22 cellular contexts compared by ENCODE assay signal in the genomic region with DNA sequence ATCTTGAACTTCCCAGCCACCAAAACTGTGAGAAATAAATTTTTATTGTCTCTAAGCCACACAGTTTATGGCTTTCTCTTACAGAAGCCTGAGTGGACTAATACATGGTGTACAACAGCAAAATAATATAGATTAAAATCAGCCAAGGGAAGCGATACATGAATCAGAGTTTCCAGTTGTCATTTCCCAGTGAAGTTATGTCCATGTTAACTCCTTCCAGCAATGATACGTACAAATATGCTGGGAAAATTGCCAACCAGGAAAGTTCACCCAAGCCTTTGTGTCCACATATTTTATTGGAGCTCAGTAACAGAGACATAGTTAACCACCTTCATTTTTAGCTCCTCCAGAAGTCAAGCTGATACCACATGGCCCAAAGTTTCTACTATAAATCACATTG.
DNase-seq lines count a peak whose midpoint lies in the region; ATAC-seq and TF ChIP-seq lines count a peak whose summit lies in the region.
"Had no signal": no experiment of that assay in that cellular context is flagged by ENCODE, and none has a peak within 500 bp of the region (broad histone marks: within the 10 kb centered on the region; RNA-seq: fewer than 3 reads in every experiment).

No MANE protein-coding gene starts in this region.

- ATAC-seq in HG02870 (IDR thresholded peaks at IDR 0.05; ENCODE audit: unreplicated experiment), result no peak
- ATAC-seq: activated CD8-positive, alpha-beta T cell treated with anti-CD3 and anti-CD28 coated beads for 36 hours; T-helper 17 cell had no signal

- TF ChIP-seq CTCF in cardiac fibroblast (IDR thresholded peaks at IDR 0.05; ENCODE audit: low read depth, low read length), result no peak

- intact Hi-C loops in posterior cingulate gyrus (cut with DNase I), result no loop called here

- peak; percentile 89 for DNase-seq in M059J (ENCODE audit: low read depth)
- peak; percentile 75 to 87 for DNase-seq in cardiac fibroblast (ENCODE audit: low read depth in 2 of 2)
- peak; percentile 12 for DNase-seq in kidney tubule cell (ENCODE audit: low spot score)
- no peak for DNase-seq in posterior cingulate gyrus
- no peak for DNase-seq in NCI-H1930 (lab: John Stamatoyannopoulos, UW)
- DNase-seq in hypothalamus (lab: John Stamatoyannopoulos, UW), result no peak
- DNase-seq: activated B cell treated with CpG ODN at 0.5 μM for 24 hours; activated CD8-positive, alpha-beta T cell treated with anti-CD3 and anti-CD28 coated beads for 36 hours; activated naive CD4-positive, alpha-beta T cell treated with anti-CD3 and anti-CD28 coated beads for 36 hours; activated T-cell treated with anti-CD3 and anti-CD28 coated beads, Interleukin-2, amount 50 U/mL, for 24 hours; anterior cingulate cortex; BE2C; Caco-2; NCI-H1436 treated with DMSO at 0.1 percent for 48 hours; NCI-H774; OCI-M1; SJCRH30; stimulated activated naive CD4-positive, alpha-beta T cell treated with Interleukin-2 at 50 U/mL for 16 hours; T-helper 17 cell; thyroid gland had no signal

- H3K4me3 ChIP-seq in cardiac fibroblast (replicated peaks in 1 of 2; ENCODE audit: low read depth in 2 of 2, low read length in 2 of 2), result no peak overlapping the region
- H3K4me3 ChIP-seq: right atrium auricular region, SJCRH30, thyroid gland had no signal

Comparison
In these comparisons a context has a peak if more than half of its experiments do, and no peak if none do; other contexts are left out.
1. DNase-seq: peak in M059J (single experiment), cardiac fibroblast (2 of 2) and kidney tubule cell (single experiment); none in posterior cingulate gyrus (0 of 10), NCI-H1930 (0 of 2) and hypothalamus (0 of 51).